Comparison of ENCODE assay signal across 14 cellular contexts in the genomic region with DNA sequence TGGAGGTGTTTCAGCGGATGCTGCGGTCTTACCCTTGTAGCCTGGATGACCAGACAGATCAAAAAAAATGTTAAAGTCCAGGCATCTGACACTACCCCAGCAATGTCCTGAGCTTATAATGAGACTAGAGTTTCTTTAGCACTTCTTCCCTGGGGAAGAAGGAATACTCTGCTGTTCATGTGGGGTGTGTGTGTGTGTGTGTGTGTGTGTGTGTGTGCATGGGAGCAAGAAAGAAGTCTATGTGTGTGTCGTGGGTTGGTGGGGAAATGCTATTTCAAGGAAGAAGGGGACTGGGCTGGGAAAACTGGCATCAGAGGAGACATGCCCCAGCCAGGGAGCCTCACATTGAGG. TPM values are rescaled to one million over a fixed set of nuclear protein-coding genes. Genes with fewer than 3 reads are reported as not detected.
A peak's percentile ranks its signal among the peaks of the same experiment; 100 is the strongest.
DNase-seq lines count a peak whose midpoint lies in the region; ATAC-seq and TF ChIP-seq lines count a peak whose summit lies in the region.
"Had no signal": no experiment of that assay in that cellular context is flagged by ENCODE, and none has a peak within 500 bp of the region (broad histone marks: within the 10 kb centered on the region; RNA-seq: fewer than 3 reads in every experiment).

No MANE protein-coding gene starts in this region.

- peak overlapping the region; percentile 1 for H3K27ac Mint-ChIP-seq in activated T-cell treated with anti-CD3 and anti-CD28 coated beads, Interleukin-2, amount 50 U/mL, for 72 hours
- H3K27ac Mint-ChIP-seq: activated B cell treated with CpG ODN at 0.5 μM for 24 hours had no signal

- H3K4me1 Mint-ChIP-seq in activated T-cell treated with anti-CD3 and anti-CD28 coated beads, Interleukin-2, amount 50 U/mL, for 72 hours (ENCODE audit: low read depth): peaks cover 50% of the 10 kb centered on the region

- no peaks in the 10 kb centered on the region for H3K9me3 Mint-ChIP-seq in activated T-cell treated with anti-CD3 and anti-CD28 coated beads, Interleukin-2, amount 50 U/mL, for 72 hours
- H3K9me3 Mint-ChIP-seq: activated B cell treated with CpG ODN at 0.5 μM for 24 hours had no signal

- H3K36me3 Mint-ChIP-seq in activated T-cell treated with anti-CD3 and anti-CD28 coated beads, Interleukin-2, amount 50 U/mL, for 72 hours (ENCODE audit: insufficient read depth in 2 of 2): no peaks in the 10 kb centered on the region

- H3K27me3 Mint-ChIP-seq in activated T-cell treated with anti-CD3 and anti-CD28 coated beads, Interleukin-2, amount 50 U/mL, for 72 hours (ENCODE audit: low read depth): peaks cover 18% of the 10 kb centered on the region

- no peaks in the 10 kb centered on the region for H3K27me3 ChIP-seq in SJCRH30
- H3K27me3 ChIP-seq in esophagus (ENCODE audit: control insufficient read depth in 1 of 2, insufficient read depth in 2 of 2, low read length in 2 of 2): no peaks in the 10 kb centered on the region
- no peaks in the 10 kb centered on the region for H3K27me3 ChIP-seq in suprapubic skin
- H3K27me3 ChIP-seq: upper lobe of right lung had no signal

- peaks cover 54% of the 10 kb centered on the region for H3K4me1 ChIP-seq in SJCRH30
- peaks cover 8 to 19% of the 10 kb centered on the region in 2 donors for H3K4me1 ChIP-seq in esophagus (ENCODE audit: control insufficient read depth in 2 of 2, insufficient read depth in 2 of 2, low read length in 1 of 2)
- peaks cover 66% of the 10 kb centered on the region for H3K4me1 ChIP-seq in suprapubic skin

- H3K9me3 ChIP-seq in SJCRH30 (replicated peaks) (no peaks in the 10 kb centered on the region), esophagus (ENCODE audit: control insufficient read depth in 2 of 2, insufficient read depth in 1 of 2, low read depth in 1 of 2, low read length in 1 of 2) (no peaks in the 10 kb centered on the region), suprapubic skin (no peaks in the 10 kb centered on the region)
- H3K9me3 ChIP-seq: heart right ventricle, upper lobe of right lung had no signal

- no peak for TF ChIP-seq EP300 in suprapubic skin (IDR thresholded peaks at IDR 0.05)

- no peak for TF ChIP-seq POLR2A in suprapubic skin (IDR thresholded peaks at IDR 0.05)

- peak overlapping the region; percentile 23 to 27 for H3K4me3 Mint-ChIP-seq in activated T-cell treated with anti-CD3 and anti-CD28 coated beads, Interleukin-2, amount 50 U/mL, for 72 hours
- H3K4me3 Mint-ChIP-seq: activated B cell treated with CpG ODN at 0.5 μM for 24 hours had no signal

- DNase-seq in activated T-cell treated with anti-CD3 and anti-CD28 coated beads, Interleukin-2, amount 50 U/mL, for 72 hours: no peak
- DNase-seq in activated T-cell treated with anti-CD3 and anti-CD28 coated beads, Interleukin-2, amount 50 U/mL, for 1 hour: no peak
- DNase-seq in SJCRH30 (no peak), suprapubic skin (ENCODE audit: low spot score in 2 of 2) (no peak), ureter (ENCODE audit: low spot score) (no peak)
- DNase-seq: activated B cell treated with CpG ODN at 0.5 μM for 24 hours, activated T-cell treated with anti-CD3 and anti-CD28 coated beads for 4 hours, DMS 273 treated with DMSO at 0.1 percent for 48 hours, NCI-H446, upper lobe of right lung had no signal

- WGBS in esophagus, 2 donors: 15 to 40% methylated on average over 3 of the region's 3 CpGs
- 21% methylated on average over 3 of the region's 3 CpGs for WGBS in suprapubic skin

- ATAC-seq in activated T-cell treated with anti-CD3 and anti-CD28 coated beads, Interleukin-2, amount 50 U/mL, for 72 hours (replicated peaks in 1 of 2): no peak
- ATAC-seq in GM18519 (IDR thresholded peaks at IDR 0.05; ENCODE audit: low FRiP score, unreplicated experiment) (no peak), GM21390 (IDR thresholded peaks at IDR 0.05; ENCODE audit: unreplicated experiment) (no peak)

- H3K27ac ChIP-seq in SJCRH30 (peak overlapping the region; percentile 85), esophagus (ENCODE audit: low read depth in 2 of 2, low read length in 1 of 2) (peak overlapping the region; percentile 40 to 83), suprapubic skin (peak overlapping the region; percentile 12)

- H3K4me3 ChIP-seq in SJCRH30: no peak overlapping the region
- H3K4me3 ChIP-seq in esophagus (ENCODE audit: low read depth in 1 of 2, low read length in 2 of 2): no peak overlapping the region
- H3K4me3 ChIP-seq in suprapubic skin: no peak overlapping the region
- H3K4me3 ChIP-seq: heart right ventricle, upper lobe of right lung had no signal

- TF ChIP-seq CTCF in suprapubic skin (IDR thresholded peaks at IDR 0.05): no peak

- H3K36me3 ChIP-seq in SJCRH30: no peaks in the 10 kb centered on the region
- no peaks in the 10 kb centered on the region for H3K36me3 ChIP-seq in esophagus (ENCODE audit: control insufficient read depth in 2 of 2, insufficient read depth in 2 of 2, low read length in 1 of 2)
- H3K36me3 ChIP-seq in suprapubic skin: no peaks in the 10 kb centered on the region
- H3K36me3 ChIP-seq: heart right ventricle, upper lobe of right lung had no signal

RNA-seq across cellular contexts. Expression of a gene that starts 3.0 kb away (rescaled TPM):
- 100 to 1,000 TPM; 227 to 240 TPM for total RNA-seq in activated T-cell treated with anti-CD3 and anti-CD28 coated beads, Interleukin-2, amount 50 U/mL, for 72 hours
- 9.5 TPM in 2 replicates for total RNA-seq in SJCRH30 (2014; rRNA removed; shearing (Covaris generic))
- polyA plus RNA-seq in esophagus: 10 to 100 TPM; 22.2 to 27.3 TPM
- 10 to 100 TPM; 34.8 to 74.5 (median 64.9) TPM for total RNA-seq in suprapubic skin
- 35.5 TPM for total RNA-seq in ureter

RNA-seq across cellular contexts. Expression of a gene that starts 34.1 kb away (rescaled TPM):
- 10 to 100 TPM; 21.0 to 21.1 TPM for total RNA-seq in activated T-cell treated with anti-CD3 and anti-CD28 coated beads, Interleukin-2, amount 50 U/mL, for 72 hours
- total RNA-seq in SJCRH30 (2014; rRNA removed; shearing (Covaris generic)): 3.1 and 3.5 TPM in 2 replicates
- 1 to 10 TPM; 9.5 to 9.9 TPM for polyA plus RNA-seq in esophagus
- total RNA-seq in suprapubic skin (10 to 100 TPM in 3 of 4 donors, 1 to 10 TPM in 1; 5.7 to 27.0 (median 17.4) TPM), ureter (12.5 TPM)

Comparison
In these comparisons a context has a peak if more than half of its experiments do, and no peak if none do; other contexts are left out.
1. H3K27ac ChIP-seq: peak in every context shown above with its lines; median percentile 85 in SJCRH30; 62 in esophagus; 12 in suprapubic skin.